ENCODE assay signal across 14 cellular contexts in genomic region chr9:86766912-86767311, GRCh38.
A peak's percentile ranks its signal among the peaks of the same experiment; 100 is the strongest.
DNase-seq lines count a peak whose midpoint lies in the region; FAIRE-seq and TF ChIP-seq lines count a peak whose summit lies in the region.
"Had no signal": no experiment of that assay in that cellular context is flagged by ENCODE, and none has a peak within 500 bp of the region (broad histone marks: within the 10 kb centered on the region; RNA-seq: fewer than 3 reads in every experiment).

No MANE protein-coding gene starts in this region.

- no peak overlapping the region for H3K4me3 ChIP-seq in AG04450 (ENCODE audit: low read depth, low read length)
- H3K4me3 ChIP-seq in kidney (ENCODE audit: low read length in 2 of 2), result no peak overlapping the region
- no peak overlapping the region for H3K4me3 ChIP-seq in CD8-positive, alpha-beta memory T cell (ENCODE audit: low read length)
- H3K4me3 ChIP-seq: Peyer's patch had no signal

- no peaks in the 10 kb centered on the region for H3K27me3 ChIP-seq in AG04450 (ENCODE audit: control insufficient read depth, insufficient read depth, low read length)
- H3K27me3 ChIP-seq in CD8-positive, alpha-beta memory T cell (ENCODE audit: insufficient read depth, low read length, poor library complexity, severe bottlenecking), result no peaks in the 10 kb centered on the region
- H3K27me3 ChIP-seq: Peyer's patch had no signal

- H3K36me3 Mint-ChIP-seq in glutamatergic neuron (ENCODE audit: unreplicated experiment), result no peaks in the 10 kb centered on the region
- H3K36me3 Mint-ChIP-seq in CD8-positive, alpha-beta memory T cell, result no peaks in the 10 kb centered on the region
- H3K36me3 Mint-ChIP-seq: natural killer cell treated with Interleukin-12 subunit alpha and Interleukin-12 subunit beta and Interleukin-15 and Interleukin-18, amount 100 ng/mL, for 72 hours had no signal

- H3K4me1 Mint-ChIP-seq in glutamatergic neuron (ENCODE audit: low read depth, unreplicated experiment), result peaks cover 3% of the 10 kb centered on the region
- no peaks in the 10 kb centered on the region for H3K4me1 Mint-ChIP-seq in CD8-positive, alpha-beta memory T cell

- H3K9me3 ChIP-seq in AG04450 (ENCODE audit: control insufficient read depth, insufficient read depth, low read length), result no peaks in the 10 kb centered on the region
- H3K9me3 ChIP-seq in kidney (ENCODE audit: control insufficient read depth in 1 of 2, low read length in 2 of 2), result no peaks in the 10 kb centered on the region
- no peaks in the 10 kb centered on the region for H3K9me3 ChIP-seq in CD8-positive, alpha-beta memory T cell (ENCODE audit: low read length)
- H3K9me3 ChIP-seq: Peyer's patch had no signal

- no peaks in the 10 kb centered on the region for H3K36me3 ChIP-seq in kidney (ENCODE audit: control insufficient read depth in 1 of 2, insufficient read depth in 2 of 2, low read length in 2 of 2)
- no peaks in the 10 kb centered on the region for H3K36me3 ChIP-seq in CD8-positive, alpha-beta memory T cell (ENCODE audit: insufficient read depth, low read length)
- H3K36me3 ChIP-seq: Peyer's patch had no signal

- H3K27ac ChIP-seq in AG04450 (ENCODE audit: low read depth, low read length) (no peak overlapping the region), kidney (ENCODE audit: low read depth in 2 of 2, low read length in 2 of 2) (no peak overlapping the region)
- H3K27ac ChIP-seq in CD8-positive, alpha-beta memory T cell (ENCODE audit: low read depth, low read length), result no peak overlapping the region
- H3K27ac ChIP-seq: C4-2B, Peyer's patch had no signal

- no peaks in the 10 kb centered on the region for H3K27me3 Mint-ChIP-seq in glutamatergic neuron (ENCODE audit: unreplicated experiment)
- H3K27me3 Mint-ChIP-seq in CD8-positive, alpha-beta memory T cell, result peaks cover 4 to 5% of the 10 kb centered on the region in 2 donors

- peaks cover 2% of the 10 kb centered on the region for H3K9me3 Mint-ChIP-seq in glutamatergic neuron (ENCODE audit: unreplicated experiment)
- H3K9me3 Mint-ChIP-seq in CD8-positive, alpha-beta memory T cell, result no peaks in the 10 kb centered on the region
- H3K9me3 Mint-ChIP-seq: activated T-cell treated with anti-CD3 and anti-CD28 coated beads, Interleukin-2, amount 50 U/mL, for 72 hours; natural killer cell treated with Interleukin-12 subunit alpha and Interleukin-12 subunit beta and Interleukin-15 and Interleukin-18, amount 100 ng/mL, for 72 hours had no signal

- H3K27ac Mint-ChIP-seq in glutamatergic neuron (ENCODE audit: unreplicated experiment), result no peak overlapping the region
- no peak overlapping the region for H3K27ac Mint-ChIP-seq in CD8-positive, alpha-beta memory T cell
- H3K27ac Mint-ChIP-seq: activated T-cell treated with anti-CD3 and anti-CD28 coated beads, Interleukin-2, amount 50 U/mL, for 72 hours; natural killer cell treated with Interleukin-12 subunit alpha and Interleukin-12 subunit beta and Interleukin-15 and Interleukin-18, amount 100 ng/mL, for 72 hours had no signal

- DNase-seq in AG04450 (ENCODE audit: low read depth, low spot score) (peak; percentile 27), LHCN-M2 (ENCODE audit: low read depth) (peak; percentile 77), amniotic stem cell (lab: John Stamatoyannopoulos, UW) (peak; percentile 68), kidney (peak; percentile 88), glutamatergic neuron (no peak), NCI-H1092 treated with DMSO at 0.1 percent for 48 hours (lab: John Stamatoyannopoulos, UW) (no peak)
- no peak for DNase-seq in activated CD8-positive, alpha-beta memory T cell treated with anti-CD3 and anti-CD28 coated beads for 24 hours
- no peak for DNase-seq in CD8-positive, alpha-beta memory T cell
- DNase-seq: activated T-cell treated with anti-CD3 and anti-CD28 coated beads, Interleukin-2, amount 50 U/mL, for 72 hours; stimulated activated CD8-positive, alpha-beta memory T cell treated with anti-CD3 and anti-CD28 coated beads, Interleukin-4, amount 100 ng/mL, for 48 hours had no signal

- H3K4me3 Mint-ChIP-seq in glutamatergic neuron (ENCODE audit: unreplicated experiment), result no peak overlapping the region
- no peak overlapping the region for H3K4me3 Mint-ChIP-seq in CD8-positive, alpha-beta memory T cell
- H3K4me3 Mint-ChIP-seq: activated T-cell treated with anti-CD3 and anti-CD28 coated beads, Interleukin-2, amount 50 U/mL, for 72 hours; natural killer cell treated with Interleukin-12 subunit alpha and Interleukin-12 subunit beta and Interleukin-15 and Interleukin-18, amount 100 ng/mL, for 72 hours had no signal

- CTCF ChIA-PET in AG04450 (lab: Charles Lee), result interaction anchor here (0.6 kb wide), 1 partner anchor 280 kb away, joined by 3 read pairs; no protein-coding TSS in a partner anchor
- CTCF ChIA-PET in CD8-positive, alpha-beta memory T cell (lab: Charles Lee), result no interaction called here

- POLR2A ChIA-PET in AG04450 (lab: Yijun Ruan, JAX), result no interaction called here
- POLR2A ChIA-PET in CD8-positive, alpha-beta memory T cell (lab: Charles Lee), result no interaction called here

- H3K9ac ChIP-seq in kidney (ENCODE audit: low read length in 2 of 2), result no peak overlapping the region

- no peaks in the 10 kb centered on the region for H3K4me1 ChIP-seq in kidney (ENCODE audit: control insufficient read depth in 1 of 2, insufficient read depth in 1 of 2, low read depth in 1 of 2, low read length in 2 of 2)
- H3K4me1 ChIP-seq in CD8-positive, alpha-beta memory T cell (ENCODE audit: insufficient read depth, low read length), result no peaks in the 10 kb centered on the region
- H3K4me1 ChIP-seq: Peyer's patch had no signal

- intact Hi-C loops in kidney (cut with DNase I), result no loop called here

- TF ChIP-seq CTCF in AG04450 (IDR thresholded peaks at IDR 0.05; ENCODE audit: low read depth, low read length) (no peak), kidney (IDR thresholded peaks at IDR 0.05; ENCODE audit: borderline replicate concordance, extremely low read depth, insufficient read depth) (no peak), glutamatergic neuron (IDR thresholded peaks at IDR 0.05; ENCODE audit: partially characterized antibody, unreplicated experiment) (no peak)

- FAIRE-seq in kidney (lab: Jason Lieb, UNC), result no peak
- FAIRE-seq: endometrium had no signal

Comparison
In these comparisons a context has a peak if more than half of its experiments do, and no peak if none do; other contexts are left out.
1. DNase-seq: peak in AG04450 (single experiment), LHCN-M2 (single experiment), amniotic stem cell (single experiment) and kidney (single experiment); none in activated CD8-positive, alpha-beta memory T cell treated with anti-CD3 and anti-CD28 coated beads for 24 hours (single experiment), glutamatergic neuron (single experiment), NCI-H1092 treated with DMSO at 0.1 percent for 48 hours (single experiment) and CD8-positive, alpha-beta memory T cell (0 of 5).